14 cellular contexts compared by ENCODE assay signal in the genomic region with DNA sequence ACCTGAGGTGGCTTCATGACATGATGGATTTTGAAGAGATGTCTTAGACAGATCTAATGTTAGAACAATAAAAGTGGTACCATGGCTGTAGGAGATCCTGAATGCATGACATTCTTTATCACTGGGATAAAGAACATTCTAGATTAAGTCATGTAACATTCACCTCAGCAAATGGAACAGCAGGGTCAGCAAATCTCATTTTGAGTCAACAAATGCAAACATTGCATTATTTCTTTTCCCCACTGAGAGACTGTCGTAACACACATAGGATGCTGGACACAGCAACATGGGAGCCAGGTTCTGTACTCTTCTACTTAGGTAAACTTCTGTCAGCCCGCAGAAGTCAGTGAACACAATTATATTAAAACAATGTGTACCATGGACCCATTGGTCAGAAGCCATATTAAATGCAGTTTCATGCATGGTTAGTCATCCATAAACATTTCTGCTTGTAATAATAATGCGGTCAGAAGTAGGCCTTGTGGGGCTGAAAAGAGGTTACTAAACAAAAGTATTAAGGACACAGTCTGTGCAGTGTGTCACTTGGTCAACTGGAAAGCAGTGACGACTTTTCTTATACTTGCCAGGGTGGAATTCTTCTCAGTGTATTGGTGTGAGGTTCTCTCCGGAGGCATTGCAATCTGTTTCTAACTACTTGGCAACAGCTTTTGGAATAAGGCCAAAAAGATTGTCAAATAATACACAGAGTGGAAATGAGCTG. TPM values are rescaled to one million over a fixed set of nuclear protein-coding genes. Genes with fewer than 3 reads are reported as not detected.
DNase-seq lines count a peak whose midpoint lies in the region; TF ChIP-seq lines count a peak whose summit lies in the region.
"Had no signal": no experiment of that assay in that cellular context is flagged by ENCODE, and none has a peak within 500 bp of the region (broad histone marks: within the 10 kb centered on the region; RNA-seq: fewer than 3 reads in every experiment).

No MANE protein-coding gene starts in this region.

- TF ChIP-seq CTCF in epithelial cell of proximal tubule (conservative IDR thresholded peaks at IDR 0.05; ENCODE audit: low read depth, low read length) (no peak), progenitor cell of endocrine pancreas (IDR thresholded peaks at IDR 0.05; ENCODE audit: unreplicated experiment) (no peak)

- H3K4me3 ChIP-seq in epithelial cell of proximal tubule (ENCODE audit: low read depth, low read length) = no peak overlapping the region
- H3K4me3 ChIP-seq: heart left ventricle had no signal

- H3K4me1 Mint-ChIP-seq in progenitor cell of endocrine pancreas (ENCODE audit: low read depth) = no peaks in the 10 kb centered on the region
- H3K4me1 Mint-ChIP-seq: T-helper 17 cell had no signal

- no peaks in the 10 kb centered on the region for H3K9me3 Mint-ChIP-seq in progenitor cell of endocrine pancreas (ENCODE audit: low read depth)
- H3K9me3 Mint-ChIP-seq: activated naive CD4-positive, alpha-beta T cell treated with anti-CD3 and anti-CD28 coated beads for 36 hours had no signal

- H3K27me3 Mint-ChIP-seq in progenitor cell of endocrine pancreas = no peaks in the 10 kb centered on the region
- H3K27me3 Mint-ChIP-seq: activated CD4-positive, alpha-beta memory T cell treated with anti-CD3 and anti-CD28 coated beads for 36 hours; T-helper 17 cell had no signal

- peak; percentile 40 for DNase-seq in NCI-H1105 treated with DMSO at 0.1 percent for 48 hours (lab: John Stamatoyannopoulos, UW)
- DNase-seq in NCI-H1105 (lab: John Stamatoyannopoulos, UW) = no peak
- peak; percentile 43 for DNase-seq in NCI-H2029 (lab: John Stamatoyannopoulos, UW)
- peak; percentile 88 for DNase-seq in epithelial cell of proximal tubule (ENCODE audit: low read depth)
- no peak for DNase-seq in progenitor cell of endocrine pancreas (ENCODE audit: low spot score, unreplicated experiment)
- DNase-seq in SK-N-DZ (ENCODE audit: low spot score) = no peak
- no peak for DNase-seq in T-helper 9 cell
- DNase-seq in superior temporal gyrus (ENCODE audit: extremely low spot score) = no peak
- DNase-seq: activated CD4-positive, alpha-beta memory T cell treated with anti-CD3 and anti-CD28 coated beads for 36 hours; activated naive CD4-positive, alpha-beta T cell treated with anti-CD3 and anti-CD28 coated beads for 36 hours; heart left ventricle; mesendoderm; MM.1S; T-helper 17 cell had no signal

- no peaks in the 10 kb centered on the region for H3K36me3 Mint-ChIP-seq in progenitor cell of endocrine pancreas (ENCODE audit: insufficient read depth)
- H3K36me3 Mint-ChIP-seq: activated CD4-positive, alpha-beta memory T cell treated with anti-CD3 and anti-CD28 coated beads for 36 hours had no signal

- H3K27ac Mint-ChIP-seq in progenitor cell of endocrine pancreas = peak overlapping the region; percentile 29
- H3K27ac Mint-ChIP-seq: activated CD4-positive, alpha-beta memory T cell treated with anti-CD3 and anti-CD28 coated beads for 36 hours; activated naive CD4-positive, alpha-beta T cell treated with anti-CD3 and anti-CD28 coated beads for 36 hours; T-helper 17 cell had no signal

- no peak overlapping the region for H3K4me3 Mint-ChIP-seq in progenitor cell of endocrine pancreas (ENCODE audit: low read depth)
- H3K4me3 Mint-ChIP-seq: activated CD4-positive, alpha-beta memory T cell treated with anti-CD3 and anti-CD28 coated beads for 36 hours; activated naive CD4-positive, alpha-beta T cell treated with anti-CD3 and anti-CD28 coated beads for 36 hours; T-helper 17 cell had no signal

RNA-seq across cellular contexts. Expression of a gene that starts 46.6 kb away (rescaled TPM):
- total RNA-seq in epithelial cell of proximal tubule (0.17 TPM in 1 of 2 replicates, not detected in the other), progenitor cell of endocrine pancreas (24.7 and 32.5 TPM in 2 replicates)
- polyA plus RNA-seq in SK-N-DZ (2014; cell fraction: cytosol; rRNA removed) = not detected in 2 replicates
- not detected in 2 replicates for polyA plus RNA-seq in SK-N-DZ (2014; cell fraction: nucleus; rRNA removed)
- total RNA-seq: activated CD4-positive, alpha-beta memory T cell treated with anti-CD3 and anti-CD28 coated beads for 36 hours; activated naive CD4-positive, alpha-beta T cell treated with anti-CD3 and anti-CD28 coated beads for 36 hours had no signal

Comparison
In these comparisons a context has a peak if more than half of its experiments do, and no peak if none do; other contexts are left out.
1. DNase-seq: peak in NCI-H1105 treated with DMSO at 0.1 percent for 48 hours (single experiment), NCI-H2029 (single experiment) and epithelial cell of proximal tubule (single experiment); none in NCI-H1105 (single experiment), progenitor cell of endocrine pancreas (single experiment), SK-N-DZ (single experiment), T-helper 9 cell (single experiment) and superior temporal gyrus (single experiment).
2. RNA of a gene that starts 46.6 kb away (total RNA-seq): 24.7 to 32.5 TPM in progenitor cell of endocrine pancreas; 0.17 TPM in epithelial cell of proximal tubule; every median in the first group is over 10 times any median in the second.